ENCODE assay signal across 1 cellular context in the genomic region with DNA sequence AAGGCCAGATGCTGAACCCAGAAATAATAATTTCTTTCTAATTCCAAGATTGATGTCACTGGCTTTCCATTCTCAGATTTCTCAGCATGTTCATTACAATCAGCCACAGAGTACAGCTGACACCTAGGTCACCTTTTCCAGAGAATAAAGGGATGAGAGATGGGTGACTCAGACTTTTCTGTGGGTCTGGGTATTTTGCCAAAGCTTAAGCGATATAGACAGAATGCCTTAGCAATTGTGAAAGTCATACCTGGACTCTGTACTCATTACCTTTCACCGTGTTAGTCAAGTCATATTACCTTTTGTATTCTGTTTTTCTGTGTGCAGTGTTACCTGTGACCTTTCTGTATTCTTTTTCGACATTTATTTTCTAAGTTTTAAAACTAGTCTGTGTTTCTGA.
TF ChIP-seq lines count a peak whose summit lies in the region.

No MANE protein-coding gene starts in this region.

TF ChIP-seq in IMR-90, 13 proteins besides CTCF, POLR2A, EP300 and RAD21:
- TF ChIP-seq CHD1 (IDR thresholded peaks at IDR 0.05; ENCODE audit: low read depth, low read length) = no peak
- TF ChIP-seq SMC3 (IDR thresholded peaks at IDR 0.05; ENCODE audit: low read depth, low read length) = no peak
- TF ChIP-seq CEBPB (IDR thresholded peaks at IDR 0.05; ENCODE audit: low read depth, low read length) = no peak
- TF ChIP-seq BHLHE40 (IDR thresholded peaks at IDR 0.05; ENCODE audit: low read depth, low read length) = no peak
- TF ChIP-seq RCOR1 (IDR thresholded peaks at IDR 0.05; ENCODE audit: insufficient replicate concordance, low read length) = no peak
- TF ChIP-seq RFX5 (IDR thresholded peaks at IDR 0.05; ENCODE audit: low read depth, low read length) = no peak
- no peak for TF ChIP-seq NFE2L2 (IDR thresholded peaks at IDR 0.05; ENCODE audit: low read depth, low read length)
- TF ChIP-seq, protein P1, sequence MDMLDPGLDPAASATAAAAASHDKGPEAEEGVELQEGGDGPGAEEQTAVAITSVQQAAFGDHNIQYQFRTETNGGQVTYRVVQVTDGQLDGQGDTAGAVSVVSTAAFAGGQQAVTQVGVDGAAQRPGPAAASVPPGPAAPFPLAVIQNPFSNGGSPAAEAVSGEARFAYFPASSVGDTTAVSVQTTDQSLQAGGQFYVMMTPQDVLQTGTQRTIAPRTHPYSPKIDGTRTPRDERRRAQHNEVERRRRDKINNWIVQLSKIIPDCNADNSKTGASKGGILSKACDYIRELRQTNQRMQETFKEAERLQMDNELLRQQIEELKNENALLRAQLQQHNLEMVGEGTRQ (IDR thresholded peaks at IDR 0.05; ENCODE audit: low read depth, low read length) = no peak
- no peak for TF ChIP-seq FOS (IDR thresholded peaks at IDR 0.05; ENCODE audit: low read depth, low read length)
- no peak for TF ChIP-seq MAZ (IDR thresholded peaks at IDR 0.05; ENCODE audit: borderline replicate concordance, low read depth, low read length)
- TF ChIP-seq, protein P2, sequence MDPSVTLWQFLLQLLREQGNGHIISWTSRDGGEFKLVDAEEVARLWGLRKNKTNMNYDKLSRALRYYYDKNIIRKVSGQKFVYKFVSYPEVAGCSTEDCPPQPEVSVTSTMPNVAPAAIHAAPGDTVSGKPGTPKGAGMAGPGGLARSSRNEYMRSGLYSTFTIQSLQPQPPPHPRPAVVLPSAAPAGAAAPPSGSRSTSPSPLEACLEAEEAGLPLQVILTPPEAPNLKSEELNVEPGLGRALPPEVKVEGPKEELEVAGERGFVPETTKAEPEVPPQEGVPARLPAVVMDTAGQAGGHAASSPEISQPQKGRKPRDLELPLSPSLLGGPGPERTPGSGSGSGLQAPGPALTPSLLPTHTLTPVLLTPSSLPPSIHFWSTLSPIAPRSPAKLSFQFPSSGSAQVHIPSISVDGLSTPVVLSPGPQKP (IDR thresholded peaks at IDR 0.05; ENCODE audit: borderline replicate concordance, low read depth, low read length) = no peak
- TF ChIP-seq MAFK (IDR thresholded peaks at IDR 0.05; ENCODE audit: low read depth, low read length) = no peak
- TF ChIP-seq MXI1 (IDR thresholded peaks at IDR 0.05; ENCODE audit: borderline replicate concordance, low read depth, low read length) = no peak
